ENCODE assay signal across 8 cellular contexts in the genomic region with DNA sequence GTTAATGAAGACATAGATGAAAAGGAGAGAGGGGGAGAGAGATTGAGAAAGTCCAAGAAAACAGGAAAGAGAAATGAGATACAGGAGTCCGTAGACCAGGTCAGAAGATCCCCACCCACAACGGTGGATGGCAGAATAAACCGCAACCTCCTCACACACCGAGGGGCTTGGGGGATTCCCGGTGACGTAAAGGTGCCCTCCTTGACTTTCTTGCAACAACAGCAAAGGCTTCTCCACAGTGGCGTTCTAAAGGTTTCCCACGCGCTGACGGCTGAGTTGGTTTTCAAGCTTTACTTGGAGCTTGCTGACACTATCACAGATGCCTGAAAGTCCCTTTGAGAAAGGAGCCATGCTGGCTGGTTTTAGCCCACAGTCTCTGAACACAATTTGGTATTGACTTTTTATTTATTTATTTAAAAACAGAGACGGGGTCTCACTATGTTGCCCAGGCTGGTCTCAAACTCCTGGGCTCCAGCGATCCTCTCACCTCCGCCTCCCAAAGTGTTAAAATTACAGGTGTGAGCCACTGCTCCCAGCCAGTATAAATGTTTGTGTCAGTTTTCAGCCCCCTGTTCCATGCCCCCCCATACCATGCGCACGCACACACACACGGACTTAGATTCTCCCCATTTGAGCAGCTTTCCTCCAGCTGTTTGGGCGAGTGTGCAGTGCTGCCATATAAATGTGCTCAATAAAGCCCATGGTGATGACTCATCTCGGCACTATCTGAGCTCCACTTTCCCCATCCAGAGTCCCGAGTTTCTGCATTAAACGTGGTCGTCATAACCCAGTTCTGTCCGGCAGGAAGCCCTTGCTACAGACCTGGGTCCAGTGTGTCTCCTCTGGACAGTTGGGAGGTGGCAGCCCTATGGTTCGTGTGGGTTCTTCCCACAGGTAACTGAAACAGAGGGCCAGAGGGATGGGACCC. TPM values are rescaled to one million over a fixed set of nuclear protein-coding genes. Genes with fewer than 3 reads are reported as not detected.
DNase-seq lines count a peak whose midpoint lies in the region; TF ChIP-seq lines count a peak whose summit lies in the region.

No MANE protein-coding gene starts in this region.

- no peak for TF ChIP-seq EP300 in sigmoid colon (IDR thresholded peaks at IDR 0.05)

- TF ChIP-seq POLR2A in breast epithelium (IDR thresholded peaks at IDR 0.05): no peak
- TF ChIP-seq POLR2A in sigmoid colon (IDR thresholded peaks at IDR 0.05): no peak

- WGBS in sigmoid colon, 2 donors: 83 to 86% methylated on average over 23 of the region's 23 CpGs

- H3K36me3 Mint-ChIP-seq in MCF 10A (ENCODE audit: insufficient read depth, unreplicated experiment): peaks cover 6% of the 10 kb centered on the region

- no peaks in the 10 kb centered on the region for H3K9me3 ChIP-seq in breast epithelium
- no peaks in the 10 kb centered on the region for H3K9me3 ChIP-seq in sigmoid colon

- H3K9me3 Mint-ChIP-seq in MCF 10A (ENCODE audit: unreplicated experiment): no peaks in the 10 kb centered on the region

- no peak overlapping the region for H3K27ac Mint-ChIP-seq in MCF 10A (ENCODE audit: low read depth, unreplicated experiment)

- H3K36me3 ChIP-seq in breast epithelium (no peaks in the 10 kb centered on the region), sigmoid colon (no peaks in the 10 kb centered on the region)

- no peaks in the 10 kb centered on the region for H3K4me1 ChIP-seq in breast epithelium
- peaks cover 0 to 20% (median 14%) of the 10 kb centered on the region in 4 donors for H3K4me1 ChIP-seq in sigmoid colon

- intact Hi-C loops in breast epithelium (cut with DNase I; ENCODE audit: low total_unique reads) (no loop called here), MCF 10A (cut with micrococcal nuclease) (no loop called here), sigmoid colon (cut with DNase I) (no loop called here)

- POLR2A ChIA-PET in MCF 10A (lab: Yijun Ruan, JAX): interaction anchor here (0.6 to 1.6 kb wide), 3 partner anchors 14 to 1473 kb away, joined by 3 to 4 read pairs (median 3); no protein-coding TSS in a partner anchor

- H3K27me3 ChIP-seq in breast epithelium (no peaks in the 10 kb centered on the region), sigmoid colon (no peaks in the 10 kb centered on the region)

- H3K4me1 Mint-ChIP-seq in MCF 10A (ENCODE audit: insufficient read depth, unreplicated experiment): peaks cover 5% of the 10 kb centered on the region

- no peaks in the 10 kb centered on the region for H3K27me3 Mint-ChIP-seq in MCF 10A (ENCODE audit: insufficient read depth, unreplicated experiment)

- no peak overlapping the region for H3K4me3 Mint-ChIP-seq in MCF 10A (ENCODE audit: unreplicated experiment)

- no TSS peak for BruUV-seq in MCF 10A (replicated peaks; lab: Mats Ljungman, UMichigan)

- DNase-seq in breast epithelium (ENCODE audit: low spot score in 2 of 2) (no peak), MCF 10A (ENCODE audit: unreplicated experiment) (no peak), MV-4-11 (lab: John Stamatoyannopoulos, UW) (peak; percentile 4), iPS-NIHi11 (ENCODE audit: low spot score) (no peak), sigmoid colon (no peak), SKM-1 treated with dmso at 0.1 percent for 144 hours (lab: John Stamatoyannopoulos, UW; ENCODE audit: unreplicated experiment) (no peak)
- peak; percentile 58 to 70 for DNase-seq in stimulated activated CD8-positive, alpha-beta memory T cell treated with anti-CD3 and anti-CD28 coated beads, Interleukin-4, amount 100 ng/mL, for 4 hours (ENCODE audit: low read depth in 2 of 2, low spot score in 1 of 2)

- H3K4me3 ChIP-seq in breast epithelium: no peak overlapping the region
- no peak overlapping the region for H3K4me3 ChIP-seq in sigmoid colon

- H3K27ac ChIP-seq in breast epithelium (peak overlapping the region; percentile 38 to 87), cingulate gyrus (ENCODE audit: low read depth, low read length) (peak overlapping the region; percentile 20), sigmoid colon (peak overlapping the region in 2 of 4 donors; percentile 65 to 70)

- CTCF ChIA-PET in MCF 10A (lab: Yijun Ruan, JAX): interaction anchor here (0.6 kb wide), 2 partner anchors 323 to 524 kb away, joined by 4 read pairs; no protein-coding TSS in a partner anchor

- TF ChIP-seq CTCF in breast epithelium (IDR thresholded peaks at IDR 0.05) (no peak), MCF 10A (IDR thresholded peaks at IDR 0.05; ENCODE audit: unreplicated experiment) (no peak), sigmoid colon (IDR thresholded peaks at IDR 0.05) (no peak)

RNA-seq across cellular contexts. Expression of a gene that starts 33.0 kb away (rescaled TPM):
- 100 to 1,000 TPM in 1 of 3 donors, 10 to 100 TPM in 2; 52.2 to 106 (median 59.6) TPM for total RNA-seq in breast epithelium
- 25.8 and 31.4 TPM in 2 replicates for total RNA-seq in MCF 10A (2022)
- total RNA-seq in sigmoid colon: 10 to 100 TPM; 18.9 to 39.9 (median 24.4) TPM
- 10 to 100 TPM in 2 of 3 donors, 1 to 10 TPM in 1; 9.6 to 33.4 (median 20.1) TPM for polyA plus RNA-seq in sigmoid colon

Comparison
In these comparisons a context has a peak if more than half of its experiments do, and no peak if none do; other contexts are left out.
1. DNase-seq: peak in MV-4-11 (single experiment) and stimulated activated CD8-positive, alpha-beta memory T cell treated with anti-CD3 and anti-CD28 coated beads, Interleukin-4, amount 100 ng/mL, for 4 hours (2 of 2); none in breast epithelium (0 of 2), MCF 10A (single experiment), iPS-NIHi11 (single experiment), sigmoid colon (single experiment) and SKM-1 treated with dmso at 0.1 percent for 144 hours (single experiment).